ENCODE assay signal across 15 cellular contexts in genomic region chr13:78593652-78594494, GRCh38. TPM values are rescaled to one million over a fixed set of nuclear protein-coding genes. Genes with fewer than 3 reads are reported as not detected.
A peak's percentile ranks its signal among the peaks of the same experiment; 100 is the strongest.
DNase-seq lines count a peak whose midpoint lies in the region; ATAC-seq lines count a peak whose summit lies in the region.
"Had no signal": no experiment of that assay in that cellular context is flagged by ENCODE, and none has a peak within 500 bp of the region (broad histone marks: within the 10 kb centered on the region; RNA-seq: fewer than 3 reads in every experiment).

No MANE protein-coding gene starts in this region.

- no peaks in the 10 kb centered on the region for H3K36me3 ChIP-seq in HUES48 (ENCODE audit: control insufficient read depth, insufficient read depth, low read length)
- H3K36me3 ChIP-seq in SJCRH30, result peaks cover 5% of the 10 kb centered on the region; the same call in 1 of the 2 replicates
- H3K36me3 ChIP-seq in naive thymus-derived CD4-positive, alpha-beta T cell (ENCODE audit: control insufficient read depth in 2 of 3, insufficient read depth in 3 of 3, low read length in 3 of 3), result no peaks in the 10 kb centered on the region
- H3K36me3 ChIP-seq: uterus had no signal

- no peaks in the 10 kb centered on the region for H3K9me3 Mint-ChIP-seq in T-helper 2 cell treated with Interferon-gamma antibody and Interleukin-4, amounts not matched to agents 5 μg/mL and 100 μg/mL, for 36 hours
- H3K9me3 Mint-ChIP-seq in naive thymus-derived CD4-positive, alpha-beta T cell, result peaks cover 0 to 80% (median 32%) of the 10 kb centered on the region in 11 donors
- H3K9me3 Mint-ChIP-seq in natural killer cell treated with Interleukin-12 subunit alpha and Interleukin-12 subunit beta and Interleukin-15 and Interleukin-18, amount 100 ng/mL, for 72 hours, result peaks cover 7% of the 10 kb centered on the region

- peaks cover 3% of the 10 kb centered on the region for H3K4me1 Mint-ChIP-seq in T-helper 2 cell treated with Interferon-gamma antibody and Interleukin-4, amounts not matched to agents 5 μg/mL and 100 μg/mL, for 36 hours (ENCODE audit: low read depth)
- H3K4me1 Mint-ChIP-seq in naive thymus-derived CD4-positive, alpha-beta T cell, result peaks cover 0 to 14% (median 6%) of the 10 kb centered on the region in 7 donors
- H3K4me1 Mint-ChIP-seq in natural killer cell treated with Interleukin-12 subunit alpha and Interleukin-12 subunit beta and Interleukin-15 and Interleukin-18, amount 100 ng/mL, for 72 hours (ENCODE audit: low read depth in 2 of 2), result peaks cover 3 to 5% of the 10 kb centered on the region in 2 donors

- H3K4me3 Mint-ChIP-seq in T-helper 2 cell treated with Interferon-gamma antibody and Interleukin-4, amounts not matched to agents 5 μg/mL and 100 μg/mL, for 36 hours, result no peak overlapping the region
- peak overlapping the region in 2 of 10 donors; percentile 36 to 46 for H3K4me3 Mint-ChIP-seq in naive thymus-derived CD4-positive, alpha-beta T cell
- no peak overlapping the region for H3K4me3 Mint-ChIP-seq in natural killer cell treated with Interleukin-12 subunit alpha and Interleukin-12 subunit beta and Interleukin-15 and Interleukin-18, amount 100 ng/mL, for 72 hours

- POLR2A ChIA-PET in naive thymus-derived CD4-positive, alpha-beta T cell (lab: Charles Lee), result no interaction called here

- intact Hi-C loops in naive thymus-derived CD4-positive, alpha-beta T cell (cut with micrococcal nuclease), result loop anchor here in 1 of 2 donors (2.0 kb wide), 1 partner anchor 15 kb away; no protein-coding TSS in a partner anchor

- H3K9me3 ChIP-seq in HUES48 (ENCODE audit: control insufficient read depth, insufficient read depth, low read length) (no peaks in the 10 kb centered on the region), SJCRH30 (replicated peaks) (0 out of 2 replicates have a peak, but pooled peaks cover 4% of the 10 kb centered on the region)
- H3K9me3 ChIP-seq in naive thymus-derived CD4-positive, alpha-beta T cell (ENCODE audit: control insufficient read depth in 2 of 3, low read length in 3 of 3), result peaks cover 0 to 22% (median 0%) of the 10 kb centered on the region in 3 experiments
- H3K9me3 ChIP-seq: mucosa of descending colon had no signal

- CTCF ChIA-PET in naive thymus-derived CD4-positive, alpha-beta T cell (lab: Charles Lee), result no interaction called here

- DNase-seq in T-helper 2 cell treated with Interferon-gamma antibody and Interleukin-4, amounts not matched to agents 5 μg/mL and 100 μg/mL, for 36 hours (ENCODE audit: low spot score), result no peak
- DNase-seq in T-helper 2 cell (no peak), SJCRH30 (peak; percentile 85 to 92), D341Med (ENCODE audit: low spot score) (no peak)
- no peak for DNase-seq in naive thymus-derived CD4-positive, alpha-beta T cell
- DNase-seq in natural killer cell treated with Interleukin-12 subunit alpha and Interleukin-12 subunit beta and Interleukin-15 and Interleukin-18, amount 100 ng/mL, for 72 hours (ENCODE audit: low spot score), result no peak
- DNase-seq: cortex of kidney; EL; mucosa of descending colon; NCI-H510A; stimulated activated CD4-positive, alpha-beta T cell treated with anti-CD3 and anti-CD28 coated beads, Interleukin-2, amount 100 ng/mL, for 24 hours; uterus had no signal

- H3K27me3 ChIP-seq in HUES48 (ENCODE audit: control insufficient read depth, insufficient read depth, low read length), result peaks cover 99% of the 10 kb centered on the region
- H3K27me3 ChIP-seq in SJCRH30, result no peaks in the 10 kb centered on the region
- peaks cover 56 to 63% of the 10 kb centered on the region in 2 donors for H3K27me3 ChIP-seq in naive thymus-derived CD4-positive, alpha-beta T cell (ENCODE audit: control insufficient read depth in 2 of 2, insufficient read depth in 2 of 2, low read length in 2 of 2)

- H3K27ac ChIP-seq in HUES48 (ENCODE audit: low read depth, low read length) (no peak overlapping the region), SJCRH30 (peak overlapping the region; percentile 87)
- H3K27ac ChIP-seq in naive thymus-derived CD4-positive, alpha-beta T cell (ENCODE audit: low read depth, low read length), result no peak overlapping the region
- H3K27ac ChIP-seq: uterus had no signal

- H3K36me3 Mint-ChIP-seq in T-helper 2 cell treated with Interferon-gamma antibody and Interleukin-4, amounts not matched to agents 5 μg/mL and 100 μg/mL, for 36 hours (ENCODE audit: low read depth), result no peaks in the 10 kb centered on the region
- H3K36me3 Mint-ChIP-seq in naive thymus-derived CD4-positive, alpha-beta T cell, result peaks cover 0 to 13% (median 5%) of the 10 kb centered on the region in 5 donors
- H3K36me3 Mint-ChIP-seq in natural killer cell treated with Interleukin-12 subunit alpha and Interleukin-12 subunit beta and Interleukin-15 and Interleukin-18, amount 100 ng/mL, for 72 hours, result peaks cover 12% of the 10 kb centered on the region

- H3K27me3 Mint-ChIP-seq in T-helper 2 cell treated with Interferon-gamma antibody and Interleukin-4, amounts not matched to agents 5 μg/mL and 100 μg/mL, for 36 hours (ENCODE audit: low read depth), result peaks cover 82% of the 10 kb centered on the region
- peaks cover 84 to 88% (median 86%) of the 10 kb centered on the region in 5 donors for H3K27me3 Mint-ChIP-seq in naive thymus-derived CD4-positive, alpha-beta T cell
- peaks cover 57 to 80% of the 10 kb centered on the region in 2 donors for H3K27me3 Mint-ChIP-seq in natural killer cell treated with Interleukin-12 subunit alpha and Interleukin-12 subunit beta and Interleukin-15 and Interleukin-18, amount 100 ng/mL, for 72 hours

- H3K4me3 ChIP-seq in HUES48 (ENCODE audit: low read depth, low read length) (peak overlapping the region; percentile 50), SJCRH30 (peak overlapping the region; percentile 56)
- no peak overlapping the region for H3K4me3 ChIP-seq in naive thymus-derived CD4-positive, alpha-beta T cell (ENCODE audit: low read length)
- H3K4me3 ChIP-seq: mucosa of descending colon, uterus had no signal

- ATAC-seq in naive thymus-derived CD4-positive, alpha-beta T cell, result no peak
- ATAC-seq in HG02970 (IDR thresholded peaks at IDR 0.05; ENCODE audit: low FRiP score, unreplicated experiment), result no peak
- no peak for ATAC-seq in natural killer cell treated with Interleukin-12 subunit alpha and Interleukin-12 subunit beta and Interleukin-15 and Interleukin-18, amount 100 ng/mL, for 72 hours
- ATAC-seq: mucosa of descending colon, Right ventricle myocardium inferior had no signal

- peak overlapping the region; percentile 49 for H3K27ac Mint-ChIP-seq in T-helper 2 cell treated with Interferon-gamma antibody and Interleukin-4, amounts not matched to agents 5 μg/mL and 100 μg/mL, for 36 hours
- H3K27ac Mint-ChIP-seq in naive thymus-derived CD4-positive, alpha-beta T cell, result peak overlapping the region in 5 of 9 donors; percentile 37 to 81 (median 65)
- H3K27ac Mint-ChIP-seq in natural killer cell treated with Interleukin-12 subunit alpha and Interleukin-12 subunit beta and Interleukin-15 and Interleukin-18, amount 100 ng/mL, for 72 hours, result no peak overlapping the region

- H3K9ac ChIP-seq in HUES48 (ENCODE audit: low read depth, low read length), result no peak overlapping the region

- peaks cover 53% of the 10 kb centered on the region for H3K4me1 ChIP-seq in HUES48 (ENCODE audit: control insufficient read depth, insufficient read depth, low read length)
- H3K4me1 ChIP-seq in SJCRH30, result peaks cover 3% of the 10 kb centered on the region; the same call in 1 of the 2 replicates
- no peaks in the 10 kb centered on the region for H3K4me1 ChIP-seq in naive thymus-derived CD4-positive, alpha-beta T cell (ENCODE audit: control insufficient read depth in 2 of 2, insufficient read depth in 2 of 2, low read length in 2 of 2)
- H3K4me1 ChIP-seq: uterus had no signal

RNA-seq across cellular contexts. Expression of gene POU4F1, which starts 9.5 kb away (rescaled TPM):
- 77.8 and 97.0 TPM in 2 replicates for total RNA-seq in SJCRH30 (2014; rRNA removed; shearing (Covaris generic))
- under 1 TPM in 3 of 5 experiments, not detected in 2; 0.08 to 0.22 (median 0.15) TPM for total RNA-seq in naive thymus-derived CD4-positive, alpha-beta T cell
- polyA plus RNA-seq in naive thymus-derived CD4-positive, alpha-beta T cell, result not detected
- total RNA-seq in natural killer cell treated with Interleukin-12 subunit alpha and Interleukin-12 subunit beta and Interleukin-15 and Interleukin-18, amount 100 ng/mL, for 72 hours, result 1 to 10 TPM; 1.1 to 1.4 TPM
- total RNA-seq: mucosa of descending colon, Right ventricle myocardium inferior, uterus had no signal

Comparison
In these comparisons a context has a peak if more than half of its experiments do, and no peak if none do; other contexts are left out.
1. DNase-seq: peak in SJCRH30 (2 of 2); none in T-helper 2 cell treated with Interferon-gamma antibody and Interleukin-4, amounts not matched to agents 5 μg/mL and 100 μg/mL, for 36 hours (single experiment), T-helper 2 cell (0 of 5), naive thymus-derived CD4-positive, alpha-beta T cell (0 of 9), D341Med (single experiment) and natural killer cell treated with Interleukin-12 subunit alpha and Interleukin-12 subunit beta and Interleukin-15 and Interleukin-18, amount 100 ng/mL, for 72 hours (single experiment).
2. H3K27ac Mint-ChIP-seq: peak in T-helper 2 cell treated with Interferon-gamma antibody and Interleukin-4, amounts not matched to agents 5 μg/mL and 100 μg/mL, for 36 hours (single experiment) and naive thymus-derived CD4-positive, alpha-beta T cell (5 of 9); none in natural killer cell treated with Interleukin-12 subunit alpha and Interleukin-12 subunit beta and Interleukin-15 and Interleukin-18, amount 100 ng/mL, for 72 hours (0 of 2).
3. RNA of gene POU4F1, which starts 9.5 kb away (total RNA-seq): 77.8 to 97.0 TPM in SJCRH30; 1.1 to 1.4 TPM in natural killer cell treated with Interleukin-12 subunit alpha and Interleukin-12 subunit beta and Interleukin-15 and Interleukin-18, amount 100 ng/mL, for 72 hours and 0.08 to 0.22 TPM in naive thymus-derived CD4-positive, alpha-beta T cell; every median in the first group is over 10 times any median in the second.